Comparison of ENCODE assay signal across 8 cellular contexts in genomic region chr5:41903382-41903891, GRCh38. TPM values are rescaled to one million over a fixed set of nuclear protein-coding genes. Genes with fewer than 3 reads are reported as not detected.
DNase-seq lines count a peak whose midpoint lies in the region; ATAC-seq and TF ChIP-seq lines count a peak whose summit lies in the region.

No MANE protein-coding gene starts in this region.

- H3K4me1 ChIP-seq in KMS-11 (ENCODE audit: low read depth, poor library complexity, severe bottlenecking) (peaks cover 25% of the 10 kb centered on the region), foreskin keratinocyte (no peaks in the 10 kb centered on the region)
- peaks cover 16 to 18% of the 10 kb centered on the region in 2 donors for H3K4me1 ChIP-seq in naive thymus-derived CD4-positive, alpha-beta T cell (ENCODE audit: control insufficient read depth in 2 of 2, insufficient read depth in 2 of 2, low read length in 2 of 2)

- H3K36me3 ChIP-seq in KMS-11 (ENCODE audit: insufficient read depth): no peaks in the 10 kb centered on the region
- peaks cover 0 to 5% (median 4%) of the 10 kb centered on the region in 3 experiments for H3K36me3 ChIP-seq in naive thymus-derived CD4-positive, alpha-beta T cell (ENCODE audit: control insufficient read depth in 2 of 3, insufficient read depth in 3 of 3, low read length in 3 of 3)

- peaks cover 0 to 5% (median 0%) of the 10 kb centered on the region in 11 donors for H3K9me3 Mint-ChIP-seq in naive thymus-derived CD4-positive, alpha-beta T cell

- H3K9me3 ChIP-seq in naive thymus-derived CD4-positive, alpha-beta T cell (ENCODE audit: control insufficient read depth in 2 of 3, low read length in 3 of 3): no peaks in the 10 kb centered on the region

- H3K4me1 Mint-ChIP-seq in naive thymus-derived CD4-positive, alpha-beta T cell: peaks cover 21 to 50% (median 46%) of the 10 kb centered on the region in 7 donors

- CTCF ChIA-PET in naive thymus-derived CD4-positive, alpha-beta T cell (lab: Charles Lee): interaction anchor here (1.0 to 1.8 kb wide), 4 partner anchors 22 to 154 kb away, joined by 3 to 5 read pairs (median 4); partner anchors contain the start of gene FBXO4

- 0 out of 2 replicates have a peak, but pooled peaks cover 3% of the 10 kb centered on the region for H4K20me1 ChIP-seq in KMS-11 (ENCODE audit: insufficient read depth)

- no peaks in the 10 kb centered on the region for H3K27me3 ChIP-seq in KMS-11 (ENCODE audit: insufficient read depth, low read depth)
- H3K27me3 ChIP-seq in naive thymus-derived CD4-positive, alpha-beta T cell (ENCODE audit: control insufficient read depth in 2 of 2, insufficient read depth in 2 of 2, low read length in 2 of 2): no peaks in the 10 kb centered on the region
- no peaks in the 10 kb centered on the region for H3K27me3 ChIP-seq in foreskin keratinocyte

- no peak for DNase-seq in AG10803 (ENCODE audit: low read depth)
- no peak for DNase-seq in caudate nucleus (lab: John Stamatoyannopoulos, UW)
- DNase-seq in naive thymus-derived CD4-positive, alpha-beta T cell: no peak
- DNase-seq in foreskin keratinocyte: no peak
- no peak for DNase-seq in NCI-H526 treated with DMSO at 0.1 percent for 48 hours (lab: John Stamatoyannopoulos, UW)
- DNase-seq in stimulated activated CD4-positive, alpha-beta T cell treated with anti-CD3 and anti-CD28 coated beads, Interleukin-15, amount 100 ng/mL, for 24 hours: no peak

- peak overlapping the region; percentile 75 for H3K4me2 ChIP-seq in KMS-11

- peak overlapping the region; percentile 27; the same call in 1 of the 2 replicates for H3K27ac ChIP-seq in KMS-11
- H3K27ac ChIP-seq in caudate nucleus (ENCODE audit: low read depth, low read length): peak overlapping the region; percentile 93
- peak overlapping the region; percentile 85 for H3K27ac ChIP-seq in naive thymus-derived CD4-positive, alpha-beta T cell (ENCODE audit: low read depth, low read length)
- H3K27ac ChIP-seq in foreskin keratinocyte: no peak overlapping the region

- peak overlapping the region; percentile 70 for H2AFZ ChIP-seq in KMS-11 (ENCODE audit: low read depth)

- peaks cover 25% of the 10 kb centered on the region; the same call in 1 of the 2 replicates for H3K79me2 ChIP-seq in KMS-11 (ENCODE audit: insufficient read depth, low read depth)

- H3K4me3 ChIP-seq in AG10803 (ENCODE audit: low read length) (peak overlapping the region; percentile 76), KMS-11 (IDR thresholded peaks at IDR 0.05; ENCODE audit: insufficient read depth, low read depth, low read length) (no peak overlapping the region)
- H3K4me3 ChIP-seq in naive thymus-derived CD4-positive, alpha-beta T cell (ENCODE audit: low read length): peak overlapping the region; percentile 90

- intact Hi-C loops in naive thymus-derived CD4-positive, alpha-beta T cell (cut with micrococcal nuclease): loop anchor here in 1 of 2 donors (5.0 to 10.0 kb wide), 6 partner anchors 1049 to 1701 kb away; partner anchors contain the start of genes HMGCS1, NNT, PTGER4 and RPL37

- H3K4me3 Mint-ChIP-seq in naive thymus-derived CD4-positive, alpha-beta T cell: peak overlapping the region; percentile 84 to 99 (median 98)

- no peak for ATAC-seq in naive thymus-derived CD4-positive, alpha-beta T cell
- ATAC-seq in foreskin keratinocyte (no peak), HG03097 (IDR thresholded peaks at IDR 0.05; ENCODE audit: low FRiP score, unreplicated experiment) (no peak)

- peak overlapping the region; percentile 33; the same call in 1 of the 2 replicates for H3K9ac ChIP-seq in KMS-11

- POLR2A ChIA-PET in naive thymus-derived CD4-positive, alpha-beta T cell (lab: Charles Lee): interaction anchor here (0.7 to 3.1 kb wide), 19 partner anchors 9 to 1581 kb away, joined by 3 to 62 read pairs (median 5); partner anchors contain the start of genes FBXO4, OXCT1, TMEM267 and ZNF131

- peaks cover 0 to 13% (median 10%) of the 10 kb centered on the region in 5 donors for H3K36me3 Mint-ChIP-seq in naive thymus-derived CD4-positive, alpha-beta T cell

- H3K27me3 Mint-ChIP-seq in naive thymus-derived CD4-positive, alpha-beta T cell: peaks cover 0 to 12% (median 0%) of the 10 kb centered on the region in 5 donors

- H3K27ac Mint-ChIP-seq in naive thymus-derived CD4-positive, alpha-beta T cell: peak overlapping the region; percentile 97 to 100 (median 99)

- no peak for TF ChIP-seq CTCF in AG10803 (conservative IDR thresholded peaks at IDR 0.05; ENCODE audit: low read length)
- TF ChIP-seq CTCF in KMS-11 (conservative IDR thresholded peaks at IDR 0.05; ENCODE audit: low read depth, low read length): no peak
- no peak for TF ChIP-seq CTCF in foreskin keratinocyte (conservative IDR thresholded peaks at IDR 0.05)

RNA-seq across cellular contexts. Expression of gene RIMOC1, which starts 0.7 kb away (rescaled TPM):
- total RNA-seq in naive thymus-derived CD4-positive, alpha-beta T cell: 10 to 100 TPM; 13.8 to 40.6 (median 27.5) TPM
- 10 to 100 TPM; 10.8 to 14.6 TPM for polyA plus RNA-seq in naive thymus-derived CD4-positive, alpha-beta T cell
- 16.4 and 17.4 TPM in 2 replicates for total RNA-seq in foreskin keratinocyte
- 5.4 and 6.2 TPM in 2 replicates for polyA plus RNA-seq in foreskin keratinocyte

RNA-seq across cellular contexts. Expression of gene FBXO4, which starts 21.6 kb away (rescaled TPM):
- total RNA-seq in naive thymus-derived CD4-positive, alpha-beta T cell: 10 to 100 TPM; 10.9 to 15.0 (median 14.6) TPM
- polyA plus RNA-seq in naive thymus-derived CD4-positive, alpha-beta T cell: 10 to 100 TPM; 16.9 to 23.5 TPM
- total RNA-seq in foreskin keratinocyte: 7.6 and 7.8 TPM in 2 replicates
- polyA plus RNA-seq in foreskin keratinocyte: 6.1 and 6.3 TPM in 2 replicates

RNA-seq across cellular contexts. Expression of gene OXCT1, which starts 33.2 kb away (rescaled TPM):
- total RNA-seq in naive thymus-derived CD4-positive, alpha-beta T cell: 10 to 100 TPM; 18.6 to 53.1 (median 30.0) TPM
- polyA plus RNA-seq in naive thymus-derived CD4-positive, alpha-beta T cell: 10 to 100 TPM; 26.1 to 32.4 TPM
- 42.0 and 46.4 TPM in 2 replicates for total RNA-seq in foreskin keratinocyte
- 18.4 and 23.7 TPM in 2 replicates for polyA plus RNA-seq in foreskin keratinocyte
